In the genomic region with DNA sequence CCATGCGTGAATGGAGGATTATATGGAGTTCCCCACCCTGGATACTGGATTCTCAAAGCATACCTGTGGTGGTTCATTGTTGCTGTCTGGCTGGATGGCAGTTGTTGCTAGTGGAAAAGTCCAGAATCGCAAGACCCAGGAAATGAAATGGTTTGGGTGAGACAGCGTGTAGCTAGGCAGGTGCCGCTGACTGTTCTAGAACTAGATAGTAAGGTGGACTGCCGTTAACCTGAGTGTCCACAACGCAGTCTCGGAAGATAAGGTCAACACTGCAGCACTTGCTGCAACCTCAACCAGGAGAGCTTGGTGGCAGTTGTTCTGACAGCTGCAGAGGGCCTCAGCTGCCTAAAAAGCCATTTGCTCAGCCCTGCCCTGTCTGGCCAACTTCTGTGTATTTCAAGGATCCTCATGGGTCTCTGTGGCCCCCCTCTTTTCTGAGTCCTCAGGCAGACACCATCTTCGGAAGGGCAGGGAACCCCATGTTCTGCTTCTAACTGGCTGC, we compare ENCODE assay signal across 1 cellular context.
TF ChIP-seq lines count a peak whose summit lies in the region.

No MANE protein-coding gene starts in this region.

TF ChIP-seq in GM12878, 131 proteins besides CTCF, POLR2A, EP300 and RAD21:
- TF ChIP-seq, protein P1, sequence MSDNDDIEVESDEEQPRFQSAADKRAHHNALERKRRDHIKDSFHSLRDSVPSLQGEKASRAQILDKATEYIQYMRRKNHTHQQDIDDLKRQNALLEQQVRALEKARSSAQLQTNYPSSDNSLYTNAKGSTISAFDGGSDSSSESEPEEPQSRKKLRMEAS (IDR thresholded peaks at IDR 0.05; ENCODE audit: low read depth, low read length): no peak
- TF ChIP-seq, protein P2, sequence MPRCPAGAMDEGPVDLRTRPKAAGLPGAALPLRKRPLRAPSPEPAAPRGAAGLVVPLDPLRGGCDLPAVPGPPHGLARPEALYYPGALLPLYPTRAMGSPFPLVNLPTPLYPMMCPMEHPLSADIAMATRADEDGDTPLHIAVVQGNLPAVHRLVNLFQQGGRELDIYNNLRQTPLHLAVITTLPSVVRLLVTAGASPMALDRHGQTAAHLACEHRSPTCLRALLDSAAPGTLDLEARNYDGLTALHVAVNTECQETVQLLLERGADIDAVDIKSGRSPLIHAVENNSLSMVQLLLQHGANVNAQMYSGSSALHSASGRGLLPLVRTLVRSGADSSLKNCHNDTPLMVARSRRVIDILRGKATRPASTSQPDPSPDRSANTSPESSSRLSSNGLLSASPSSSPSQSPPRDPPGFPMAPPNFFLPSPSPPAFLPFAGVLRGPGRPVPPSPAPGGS (IDR thresholded peaks at IDR 0.05; ENCODE audit: borderline replicate concordance, insufficient read depth, low read depth, low read length, poor library complexity, severe bottlenecking): no peak
- TF ChIP-seq SMARCA5 (IDR thresholded peaks at IDR 0.05) (peak; percentile 44; the same call in 1 of the 2 replicates), TBL1XR1 (IDR thresholded peaks at IDR 0.05; ENCODE audit: low read depth, low read length) (0 out of 2 replicates have a peak, but pooled peaks have one; percentile 2), RFX5 (IDR thresholded peaks at IDR 0.05; ENCODE audit: low read depth, low read length) (no peak), NFIC (IDR thresholded peaks at IDR 0.05; ENCODE audit: low read depth, low read length) (no peak), SRF (IDR thresholded peaks at IDR 0.05; ENCODE audit: low read depth in 2 of 2, low read length in 2 of 2) (no peak), HDGF (IDR thresholded peaks at IDR 0.05) (no peak), MEF2B (IDR thresholded peaks at IDR 0.05; ENCODE audit: partially characterized antibody, poor library complexity, severe bottlenecking) (peak; percentile 57), DPF2 (IDR thresholded peaks at IDR 0.05) (peak; percentile 62; the same call in 1 of the 2 replicates), SUZ12 (IDR thresholded peaks at IDR 0.05; ENCODE audit: unreplicated experiment) (no peak), ZBED1 (IDR thresholded peaks at IDR 0.05; ENCODE audit: borderline replicate concordance) (no peak), STAT3 (IDR thresholded peaks at IDR 0.05; ENCODE audit: low read depth, low read length) (0 out of 2 replicates have a peak, but pooled peaks have one; percentile 51), PAX5 (IDR thresholded peaks at IDR 0.05; ENCODE audit: borderline replicate concordance, low read depth, low read length) (no peak), ZNF24 (IDR thresholded peaks at IDR 0.05) (no peak), CHD4 (IDR thresholded peaks at IDR 0.05) (no peak), ETV6 (conservative IDR thresholded peaks at IDR 0.05 in 1 of 2, IDR thresholded peaks at IDR 0.05 in 1 of 2; ENCODE audit: borderline replicate concordance in 1 of 2, low read depth in 1 of 2) (no peak)
- TF ChIP-seq, protein P3, sequence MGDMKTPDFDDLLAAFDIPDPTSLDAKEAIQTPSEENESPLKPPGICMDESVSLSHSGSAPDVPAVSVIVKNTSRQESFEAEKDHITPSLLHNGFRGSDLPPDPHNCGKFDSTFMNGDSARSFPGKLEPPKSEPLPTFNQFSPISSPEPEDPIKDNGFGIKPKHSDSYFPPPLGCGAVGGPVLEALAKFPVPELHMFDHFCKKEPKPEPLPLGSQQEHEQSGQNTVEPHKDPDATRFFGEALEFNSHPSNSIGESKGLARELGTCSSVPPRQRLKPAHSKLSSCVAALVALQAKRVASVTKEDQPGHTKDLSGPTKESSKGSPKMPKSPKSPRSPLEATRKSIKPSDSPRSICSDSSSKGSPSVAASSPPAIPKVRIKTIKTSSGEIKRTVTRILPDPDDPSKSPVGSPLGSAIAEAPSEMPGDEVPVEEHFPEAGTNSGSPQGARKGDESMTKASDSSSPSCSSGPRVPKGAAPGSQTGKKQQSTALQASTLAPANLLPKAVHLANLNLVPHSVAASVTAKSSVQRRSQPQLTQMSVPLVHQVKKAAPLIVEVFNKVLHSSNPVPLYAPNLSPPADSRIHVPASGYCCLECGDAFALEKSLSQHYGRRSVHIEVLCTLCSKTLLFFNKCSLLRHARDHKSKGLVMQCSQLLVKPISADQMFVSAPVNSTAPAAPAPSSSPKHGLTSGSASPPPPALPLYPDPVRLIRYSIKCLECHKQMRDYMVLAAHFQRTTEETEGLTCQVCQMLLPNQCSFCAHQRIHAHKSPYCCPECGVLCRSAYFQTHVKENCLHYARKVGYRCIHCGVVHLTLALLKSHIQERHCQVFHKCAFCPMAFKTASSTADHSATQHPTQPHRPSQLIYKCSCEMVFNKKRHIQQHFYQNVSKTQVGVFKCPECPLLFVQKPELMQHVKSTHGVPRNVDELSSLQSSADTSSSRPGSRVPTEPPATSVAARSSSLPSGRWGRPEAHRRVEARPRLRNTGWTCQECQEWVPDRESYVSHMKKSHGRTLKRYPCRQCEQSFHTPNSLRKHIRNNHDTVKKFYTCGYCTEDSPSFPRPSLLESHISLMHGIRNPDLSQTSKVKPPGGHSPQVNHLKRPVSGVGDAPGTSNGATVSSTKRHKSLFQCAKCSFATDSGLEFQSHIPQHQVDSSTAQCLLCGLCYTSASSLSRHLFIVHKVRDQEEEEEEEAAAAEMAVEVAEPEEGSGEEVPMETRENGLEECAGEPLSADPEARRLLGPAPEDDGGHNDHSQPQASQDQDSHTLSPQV (IDR thresholded peaks at IDR 0.05): no peak
- TF ChIP-seq, protein P4, sequence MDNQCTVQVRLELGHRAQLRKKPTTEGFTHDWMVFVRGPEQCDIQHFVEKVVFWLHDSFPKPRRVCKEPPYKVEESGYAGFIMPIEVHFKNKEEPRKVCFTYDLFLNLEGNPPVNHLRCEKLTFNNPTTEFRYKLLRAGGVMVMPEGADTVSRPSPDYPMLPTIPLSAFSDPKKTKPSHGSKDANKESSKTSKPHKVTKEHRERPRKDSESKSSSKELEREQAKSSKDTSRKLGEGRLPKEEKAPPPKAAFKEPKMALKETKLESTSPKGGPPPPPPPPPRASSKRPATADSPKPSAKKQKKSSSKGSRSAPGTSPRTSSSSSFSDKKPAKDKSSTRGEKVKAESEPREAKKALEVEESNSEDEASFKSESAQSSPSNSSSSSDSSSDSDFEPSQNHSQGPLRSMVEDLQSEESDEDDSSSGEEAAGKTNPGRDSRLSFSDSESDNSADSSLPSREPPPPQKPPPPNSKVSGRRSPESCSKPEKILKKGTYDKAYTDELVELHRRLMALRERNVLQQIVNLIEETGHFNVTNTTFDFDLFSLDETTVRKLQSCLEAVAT (IDR thresholded peaks at IDR 0.05): peak; percentile 71; the same call in 1 of the 2 replicates
- TF ChIP-seq, protein P5, sequence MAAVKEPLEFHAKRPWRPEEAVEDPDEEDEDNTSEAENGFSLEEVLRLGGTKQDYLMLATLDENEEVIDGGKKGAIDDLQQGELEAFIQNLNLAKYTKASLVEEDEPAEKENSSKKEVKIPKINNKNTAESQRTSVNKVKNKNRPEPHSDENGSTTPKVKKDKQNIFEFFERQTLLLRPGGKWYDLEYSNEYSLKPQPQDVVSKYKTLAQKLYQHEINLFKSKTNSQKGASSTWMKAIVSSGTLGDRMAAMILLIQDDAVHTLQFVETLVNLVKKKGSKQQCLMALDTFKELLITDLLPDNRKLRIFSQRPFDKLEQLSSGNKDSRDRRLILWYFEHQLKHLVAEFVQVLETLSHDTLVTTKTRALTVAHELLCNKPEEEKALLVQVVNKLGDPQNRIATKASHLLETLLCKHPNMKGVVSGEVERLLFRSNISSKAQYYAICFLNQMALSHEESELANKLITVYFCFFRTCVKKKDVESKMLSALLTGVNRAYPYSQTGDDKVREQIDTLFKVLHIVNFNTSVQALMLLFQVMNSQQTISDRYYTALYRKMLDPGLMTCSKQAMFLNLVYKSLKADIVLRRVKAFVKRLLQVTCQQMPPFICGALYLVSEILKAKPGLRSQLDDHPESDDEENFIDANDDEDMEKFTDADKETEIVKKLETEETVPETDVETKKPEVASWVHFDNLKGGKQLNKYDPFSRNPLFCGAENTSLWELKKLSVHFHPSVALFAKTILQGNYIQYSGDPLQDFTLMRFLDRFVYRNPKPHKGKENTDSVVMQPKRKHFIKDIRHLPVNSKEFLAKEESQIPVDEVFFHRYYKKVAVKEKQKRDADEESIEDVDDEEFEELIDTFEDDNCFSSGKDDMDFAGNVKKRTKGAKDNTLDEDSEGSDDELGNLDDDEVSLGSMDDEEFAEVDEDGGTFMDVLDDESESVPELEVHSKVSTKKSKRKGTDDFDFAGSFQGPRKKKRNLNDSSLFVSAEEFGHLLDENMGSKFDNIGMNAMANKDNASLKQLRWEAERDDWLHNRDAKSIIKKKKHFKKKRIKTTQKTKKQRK (IDR thresholded peaks at IDR 0.05; ENCODE audit: low read depth, low read length): no peak
- TF ChIP-seq, protein P6, sequence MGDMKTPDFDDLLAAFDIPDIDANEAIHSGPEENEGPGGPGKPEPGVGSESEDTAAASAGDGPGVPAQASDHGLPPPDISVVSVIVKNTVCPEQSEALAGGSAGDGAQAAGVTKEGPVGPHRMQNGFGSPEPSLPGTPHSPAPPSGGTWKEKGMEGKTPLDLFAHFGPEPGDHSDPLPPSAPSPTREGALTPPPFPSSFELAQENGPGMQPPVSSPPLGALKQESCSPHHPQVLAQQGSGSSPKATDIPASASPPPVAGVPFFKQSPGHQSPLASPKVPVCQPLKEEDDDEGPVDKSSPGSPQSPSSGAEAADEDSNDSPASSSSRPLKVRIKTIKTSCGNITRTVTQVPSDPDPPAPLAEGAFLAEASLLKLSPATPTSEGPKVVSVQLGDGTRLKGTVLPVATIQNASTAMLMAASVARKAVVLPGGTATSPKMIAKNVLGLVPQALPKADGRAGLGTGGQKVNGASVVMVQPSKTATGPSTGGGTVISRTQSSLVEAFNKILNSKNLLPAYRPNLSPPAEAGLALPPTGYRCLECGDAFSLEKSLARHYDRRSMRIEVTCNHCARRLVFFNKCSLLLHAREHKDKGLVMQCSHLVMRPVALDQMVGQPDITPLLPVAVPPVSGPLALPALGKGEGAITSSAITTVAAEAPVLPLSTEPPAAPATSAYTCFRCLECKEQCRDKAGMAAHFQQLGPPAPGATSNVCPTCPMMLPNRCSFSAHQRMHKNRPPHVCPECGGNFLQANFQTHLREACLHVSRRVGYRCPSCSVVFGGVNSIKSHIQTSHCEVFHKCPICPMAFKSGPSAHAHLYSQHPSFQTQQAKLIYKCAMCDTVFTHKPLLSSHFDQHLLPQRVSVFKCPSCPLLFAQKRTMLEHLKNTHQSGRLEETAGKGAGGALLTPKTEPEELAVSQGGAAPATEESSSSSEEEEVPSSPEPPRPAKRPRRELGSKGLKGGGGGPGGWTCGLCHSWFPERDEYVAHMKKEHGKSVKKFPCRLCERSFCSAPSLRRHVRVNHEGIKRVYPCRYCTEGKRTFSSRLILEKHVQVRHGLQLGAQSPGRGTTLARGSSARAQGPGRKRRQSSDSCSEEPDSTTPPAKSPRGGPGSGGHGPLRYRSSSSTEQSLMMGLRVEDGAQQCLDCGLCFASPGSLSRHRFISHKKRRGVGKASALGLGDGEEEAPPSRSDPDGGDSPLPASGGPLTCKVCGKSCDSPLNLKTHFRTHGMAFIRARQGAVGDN (IDR thresholded peaks at IDR 0.05): no peak
- TF ChIP-seq, protein P7, sequence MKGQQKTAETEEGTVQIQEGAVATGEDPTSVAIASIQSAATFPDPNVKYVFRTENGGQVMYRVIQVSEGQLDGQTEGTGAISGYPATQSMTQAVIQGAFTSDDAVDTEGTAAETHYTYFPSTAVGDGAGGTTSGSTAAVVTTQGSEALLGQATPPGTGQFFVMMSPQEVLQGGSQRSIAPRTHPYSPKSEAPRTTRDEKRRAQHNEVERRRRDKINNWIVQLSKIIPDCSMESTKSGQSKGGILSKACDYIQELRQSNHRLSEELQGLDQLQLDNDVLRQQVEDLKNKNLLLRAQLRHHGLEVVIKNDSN (IDR thresholded peaks at IDR 0.05; ENCODE audit: borderline replicate concordance, extremely low read length, insufficient read depth, low read depth, low read length): no peak
TF ChIP-seq in GM12878: peak in this region for 6.
